Comparison of ENCODE assay signal across 26 cellular contexts in genomic region chr7:13932131-13932530, GRCh38.
"Had no signal": no experiment of that assay in that cellular context is flagged by ENCODE, and none has a peak within 500 bp of the region (broad histone marks: within the 10 kb centered on the region; RNA-seq: fewer than 3 reads in every experiment).

No MANE protein-coding gene starts in this region.

- H3K9me3 ChIP-seq: left ventricle myocardium inferior, pancreas, prostate gland, suprapubic skin, thoracic aorta, tibial artery, upper lobe of right lung had no signal

- H3K27me3 Mint-ChIP-seq: naive B cell; stimulated activated naive CD8-positive, alpha-beta T cell treated with anti-CD3 and anti-CD28 coated beads, Interleukin-15, Interleukin-2, amounts not matched to agents 100 ng/mL and 50 ng/mL, for 24 hours had no signal

- H3K4me3 ChIP-seq: left ventricle myocardium inferior, lung, pancreas, prostate gland, skin epidermis, suprapubic skin, tibial artery, upper lobe of right lung had no signal

- FAIRE-seq: pancreas, urothelium cell line had no signal

- H3K27ac Mint-ChIP-seq: mesothelial cell of epicardium; natural killer cell; stimulated activated effector memory CD8-positive, alpha-beta T cell treated with anti-CD3 and anti-CD28 coated beads, Interleukin-12 subunit alpha, Interleukin-12 subunit beta, amount 100 ng/mL, for 72 hours; stimulated activated naive CD8-positive, alpha-beta T cell treated with anti-CD3 and anti-CD28 coated beads, Interleukin-15, Interleukin-2, amounts not matched to agents 100 ng/mL and 50 ng/mL, for 24 hours had no signal

- H3K27me3 ChIP-seq: pancreas, suprapubic skin, tibial artery, upper lobe of right lung had no signal

- H3K4me1 ChIP-seq: pancreas, prostate gland, suprapubic skin, upper lobe of right lung had no signal

- H3K36me3 Mint-ChIP-seq: naive B cell; natural killer cell; stimulated activated effector memory CD8-positive, alpha-beta T cell treated with anti-CD3 and anti-CD28 coated beads, Interleukin-12 subunit alpha, Interleukin-12 subunit beta, amount 100 ng/mL, for 72 hours had no signal

- DNase-seq: hypothalamus; islet precursor cell; left ventricle myocardium inferior; mesendoderm; naive B cell; natural killer cell; pancreas; posterior cingulate gyrus; retina; right cardiac atrium; stimulated activated CD4-positive, alpha-beta T cell treated with anti-CD3 and anti-CD28 coated beads, Interleukin-12 subunit alpha, Interleukin-12 subunit beta, amount 100 ng/mL, for 4 hours; stimulated activated CD4-positive, alpha-beta T cell treated with anti-CD3 and anti-CD28 coated beads, Interleukin-4, amount 100 ng/mL, for 24 hours; stimulated activated naive CD4-positive, alpha-beta T cell; tibial artery; trophoblast cell; upper lobe of right lung had no signal

- H3K9me3 Mint-ChIP-seq: mesothelial cell of epicardium; natural killer cell; stimulated activated effector memory CD8-positive, alpha-beta T cell treated with anti-CD3 and anti-CD28 coated beads, Interleukin-12 subunit alpha, Interleukin-12 subunit beta, amount 100 ng/mL, for 72 hours; stimulated activated naive CD8-positive, alpha-beta T cell treated with anti-CD3 and anti-CD28 coated beads, Interleukin-15, Interleukin-2, amounts not matched to agents 100 ng/mL and 50 ng/mL, for 24 hours had no signal

- H3K27ac ChIP-seq: pancreas, prostate gland, skin epidermis, suprapubic skin, tibial artery, upper lobe of right lung had no signal

- ATAC-seq: natural killer cell; pancreas; right cardiac atrium; sciatic nerve; stimulated activated effector memory CD8-positive, alpha-beta T cell treated with anti-CD3 and anti-CD28 coated beads, Interleukin-12 subunit alpha, Interleukin-12 subunit beta, amount 100 ng/mL, for 72 hours; upper lobe of right lung had no signal

- H3K36me3 ChIP-seq: pancreas, prostate gland, suprapubic skin, thoracic aorta had no signal

- H3K4me3 Mint-ChIP-seq: mesothelial cell of epicardium; naive B cell; natural killer cell; stimulated activated effector memory CD8-positive, alpha-beta T cell treated with anti-CD3 and anti-CD28 coated beads, Interleukin-12 subunit alpha, Interleukin-12 subunit beta, amount 100 ng/mL, for 72 hours; stimulated activated naive CD8-positive, alpha-beta T cell treated with anti-CD3 and anti-CD28 coated beads, Interleukin-15, Interleukin-2, amounts not matched to agents 100 ng/mL and 50 ng/mL, for 24 hours had no signal

- H3K4me1 Mint-ChIP-seq: naive B cell; natural killer cell; stimulated activated effector memory CD8-positive, alpha-beta T cell treated with anti-CD3 and anti-CD28 coated beads, Interleukin-12 subunit alpha, Interleukin-12 subunit beta, amount 100 ng/mL, for 72 hours had no signal
